Comparison of ENCODE assay signal across 29 cellular contexts in genomic region chr2:56271275-56271674, GRCh38.
"Had no signal": no experiment of that assay in that cellular context is flagged by ENCODE, and none has a peak within 500 bp of the region (broad histone marks: within the 10 kb centered on the region; RNA-seq: fewer than 3 reads in every experiment).

No MANE protein-coding gene starts in this region.

- H3K27ac Mint-ChIP-seq: dendritic cell treated with granulocyte-macrophage colony-stimulating factor and Interleukin-4, amounts not matched to agents 40 ng/mL and 50 ng/mL, for 4 days; endodermal cell; mesothelial cell of epicardium; naive B cell; natural killer cell treated with Interleukin-12 subunit alpha and Interleukin-12 subunit beta and Interleukin-15 and Interleukin-18, amount 100 ng/mL, for 72 hours; progenitor cell of endocrine pancreas; stimulated activated naive CD8-positive, alpha-beta T cell treated with anti-CD3 and anti-CD28 coated beads, Interleukin-15, amount 100 ng/mL, for 72 hours had no signal

- H3K36me3 ChIP-seq: colonic mucosa, gastrocnemius medialis, right atrium auricular region, spleen, suprapubic skin, transverse colon, upper lobe of right lung, vagina had no signal

- H3K4me1 ChIP-seq: colonic mucosa, gastrocnemius medialis, parathyroid adenoma, right atrium auricular region, spleen, suprapubic skin, transverse colon, upper lobe of right lung, vagina had no signal

- DNase-seq: colonic mucosa; effector CD8-positive, alpha-beta T cell; endodermal cell; foreskin fibroblast; gastrocnemius medialis; head of caudate nucleus; kidney; mesenchymal stem cell; mucosa of descending colon; naive B cell; spleen; stimulated activated CD4-positive, alpha-beta T cell treated with anti-CD3 and anti-CD28 coated beads, Interleukin-4, amount 100 ng/mL, for 4 hours; stimulated activated naive CD4-positive, alpha-beta T cell; stimulated activated naive CD8-positive, alpha-beta T cell treated with anti-CD3 and anti-CD28 coated beads, Interleukin-15, amount 100 ng/mL, for 72 hours; transverse colon; upper lobe of right lung had no signal

- H3K4me3 Mint-ChIP-seq: dendritic cell treated with granulocyte-macrophage colony-stimulating factor and Interleukin-4, amounts not matched to agents 40 ng/mL and 50 ng/mL, for 4 days; endodermal cell; mesothelial cell of epicardium; naive B cell; natural killer cell treated with Interleukin-12 subunit alpha and Interleukin-12 subunit beta and Interleukin-15 and Interleukin-18, amount 100 ng/mL, for 72 hours; neural crest cell; stimulated activated naive CD8-positive, alpha-beta T cell treated with anti-CD3 and anti-CD28 coated beads, Interleukin-15, amount 100 ng/mL, for 72 hours had no signal

- H3K27me3 ChIP-seq: colonic mucosa, gastrocnemius medialis, right atrium auricular region, spleen, suprapubic skin, transverse colon, upper lobe of right lung, vagina had no signal

- H3K36me3 Mint-ChIP-seq: mesothelial cell of epicardium; naive B cell; natural killer cell treated with Interleukin-12 subunit alpha and Interleukin-12 subunit beta and Interleukin-15 and Interleukin-18, amount 100 ng/mL, for 72 hours had no signal

- H3K27me3 Mint-ChIP-seq: dendritic cell treated with granulocyte-macrophage colony-stimulating factor and Interleukin-4, amounts not matched to agents 40 ng/mL and 50 ng/mL, for 4 days; naive B cell; natural killer cell treated with Interleukin-12 subunit alpha and Interleukin-12 subunit beta and Interleukin-15 and Interleukin-18, amount 100 ng/mL, for 72 hours; progenitor cell of endocrine pancreas; stimulated activated naive CD8-positive, alpha-beta T cell treated with anti-CD3 and anti-CD28 coated beads, Interleukin-15, amount 100 ng/mL, for 72 hours had no signal

- H3K27ac ChIP-seq: colonic mucosa, epithelial cell of prostate, gastrocnemius medialis, parathyroid adenoma, right atrium auricular region, skin epidermis, spleen, suprapubic skin, transverse colon, upper lobe of right lung, vagina had no signal

- H3K4me3 ChIP-seq: colonic mucosa, gastrocnemius medialis, mucosa of descending colon, right atrium auricular region, skin epidermis, spleen, suprapubic skin, transverse colon, upper lobe of right lung, vagina had no signal

- ATAC-seq: esophagus mucosa; gastrocnemius medialis; left lobe of liver; mucosa of descending colon; natural killer cell treated with Interleukin-12 subunit alpha and Interleukin-12 subunit beta and Interleukin-15 and Interleukin-18, amount 100 ng/mL, for 72 hours; stimulated activated naive CD8-positive, alpha-beta T cell treated with anti-CD3 and anti-CD28 coated beads, Interleukin-15, amount 100 ng/mL, for 72 hours; upper lobe of right lung had no signal

- H3K4me1 Mint-ChIP-seq: endodermal cell; mesothelial cell of epicardium; naive B cell; stimulated activated naive CD8-positive, alpha-beta T cell treated with anti-CD3 and anti-CD28 coated beads, Interleukin-15, amount 100 ng/mL, for 72 hours had no signal

- H3K9me3 Mint-ChIP-seq: dendritic cell treated with granulocyte-macrophage colony-stimulating factor and Interleukin-4, amounts not matched to agents 40 ng/mL and 50 ng/mL, for 4 days; endodermal cell; neural crest cell; stimulated activated naive CD8-positive, alpha-beta T cell treated with anti-CD3 and anti-CD28 coated beads, Interleukin-15, amount 100 ng/mL, for 72 hours had no signal

- H3K9me3 ChIP-seq: colonic mucosa, gastrocnemius medialis, mucosa of descending colon, right atrium auricular region, spleen, suprapubic skin, transverse colon, upper lobe of right lung, vagina had no signal
